Comparison of ENCODE assay signal across 8 cellular contexts in genomic region chr17:29565643-29566472, GRCh38.
DNase-seq lines count a peak whose midpoint lies in the region; ATAC-seq and TF ChIP-seq lines count a peak whose summit lies in the region.

No MANE protein-coding gene starts in this region.

- H3K36me3 ChIP-seq in effector memory CD4-positive, alpha-beta T cell (ENCODE audit: control insufficient read depth, insufficient read depth, low read length) = no peaks in the 10 kb centered on the region
- H3K36me3 ChIP-seq in mucosa of stomach (ENCODE audit: control insufficient read depth, insufficient read depth, low read length) (no peaks in the 10 kb centered on the region), tibial artery (peaks cover 0 to 19% (median 0%) of the 10 kb centered on the region in 3 donors)

- peak; percentile 57 to 79 for DNase-seq in NCI-H524 (lab: John Stamatoyannopoulos, UW)
- DNase-seq in NCI-H524 treated with DMSO at 0.1 percent for 48 hours (lab: John Stamatoyannopoulos, UW) = no peak
- peak; percentile 85 for DNase-seq in NCI-H146 (lab: John Stamatoyannopoulos, UW)
- DNase-seq in effector memory CD4-positive, alpha-beta T cell = peak; percentile 30 to 40 (median 37)
- DNase-seq in tibial artery = no peak
- no peak for DNase-seq in middle frontal gyrus (ENCODE audit: extremely low spot score, low spot score)

- H3K27ac ChIP-seq in effector memory CD4-positive, alpha-beta T cell (ENCODE audit: insufficient read depth, low read length, poor library complexity, severe bottlenecking) = peak overlapping the region; percentile 53
- H3K27ac ChIP-seq in tibial artery = peak overlapping the region; percentile 77 to 87

- peak overlapping the region; percentile 73 for H3K4me3 ChIP-seq in effector memory CD4-positive, alpha-beta T cell (ENCODE audit: insufficient read depth, low read depth, low read length, poor library complexity, severe bottlenecking)
- H3K4me3 ChIP-seq in mucosa of stomach (ENCODE audit: low read length) (peak overlapping the region; percentile 1), tibial artery (peak overlapping the region; percentile 72 to 90)

- peak overlapping the region; percentile 5 for H3K9ac ChIP-seq in mucosa of stomach (ENCODE audit: low read length)

- no peaks in the 10 kb centered on the region for H3K9me3 ChIP-seq in effector memory CD4-positive, alpha-beta T cell (ENCODE audit: control insufficient read depth, low read length)
- no peaks in the 10 kb centered on the region for H3K9me3 ChIP-seq in mucosa of stomach (ENCODE audit: control insufficient read depth, low read length)
- no peaks in the 10 kb centered on the region for H3K9me3 ChIP-seq in tibial artery

- intact Hi-C loops in tibial artery (cut with DNase I; ENCODE audit: low total_unique reads) = loop anchor here (10.0 kb wide), 1 partner anchor 191 kb away; no protein-coding TSS in a partner anchor

- peak; percentile 11 to 17 for ATAC-seq in activated CD4-positive, CD25-positive, alpha-beta regulatory T cell treated with anti-CD3 and anti-CD28 coated beads, Interleukin-2, amount 50 U/mL, for 24 hours

- H3K27me3 ChIP-seq in effector memory CD4-positive, alpha-beta T cell (replicated peaks; ENCODE audit: control insufficient read depth, insufficient read depth, low read length, poor library complexity, severe bottlenecking) = no peaks in the 10 kb centered on the region
- no peaks in the 10 kb centered on the region for H3K27me3 ChIP-seq in mucosa of stomach (ENCODE audit: control insufficient read depth, insufficient read depth, low read length)
- H3K27me3 ChIP-seq in tibial artery = no peaks in the 10 kb centered on the region

- no peak for TF ChIP-seq CTCF in tibial artery (IDR thresholded peaks at IDR 0.05)

- peaks cover 26% of the 10 kb centered on the region for H3K4me1 ChIP-seq in effector memory CD4-positive, alpha-beta T cell (ENCODE audit: control insufficient read depth, insufficient read depth, low read length, poor library complexity, severe bottlenecking)
- H3K4me1 ChIP-seq in mucosa of stomach (ENCODE audit: control insufficient read depth, insufficient read depth, low read length) = peaks cover 20% of the 10 kb centered on the region
- peaks cover 0 to 37% (median 21%) of the 10 kb centered on the region in 4 donors for H3K4me1 ChIP-seq in tibial artery

Comparison
In these comparisons a context has a peak if more than half of its experiments do, and no peak if none do; other contexts are left out.
1. DNase-seq: peak in NCI-H524 (2 of 2), NCI-H146 (single experiment) and effector memory CD4-positive, alpha-beta T cell (3 of 3); none in NCI-H524 treated with DMSO at 0.1 percent for 48 hours (single experiment), tibial artery (0 of 2) and middle frontal gyrus (single experiment).
2. H3K4me3 ChIP-seq: peak in every context shown above with its lines; median percentile 81 in tibial artery; 73 in effector memory CD4-positive, alpha-beta T cell; 1 in mucosa of stomach.